Comparison of ENCODE assay signal across 7 cellular contexts in the genomic region with DNA sequence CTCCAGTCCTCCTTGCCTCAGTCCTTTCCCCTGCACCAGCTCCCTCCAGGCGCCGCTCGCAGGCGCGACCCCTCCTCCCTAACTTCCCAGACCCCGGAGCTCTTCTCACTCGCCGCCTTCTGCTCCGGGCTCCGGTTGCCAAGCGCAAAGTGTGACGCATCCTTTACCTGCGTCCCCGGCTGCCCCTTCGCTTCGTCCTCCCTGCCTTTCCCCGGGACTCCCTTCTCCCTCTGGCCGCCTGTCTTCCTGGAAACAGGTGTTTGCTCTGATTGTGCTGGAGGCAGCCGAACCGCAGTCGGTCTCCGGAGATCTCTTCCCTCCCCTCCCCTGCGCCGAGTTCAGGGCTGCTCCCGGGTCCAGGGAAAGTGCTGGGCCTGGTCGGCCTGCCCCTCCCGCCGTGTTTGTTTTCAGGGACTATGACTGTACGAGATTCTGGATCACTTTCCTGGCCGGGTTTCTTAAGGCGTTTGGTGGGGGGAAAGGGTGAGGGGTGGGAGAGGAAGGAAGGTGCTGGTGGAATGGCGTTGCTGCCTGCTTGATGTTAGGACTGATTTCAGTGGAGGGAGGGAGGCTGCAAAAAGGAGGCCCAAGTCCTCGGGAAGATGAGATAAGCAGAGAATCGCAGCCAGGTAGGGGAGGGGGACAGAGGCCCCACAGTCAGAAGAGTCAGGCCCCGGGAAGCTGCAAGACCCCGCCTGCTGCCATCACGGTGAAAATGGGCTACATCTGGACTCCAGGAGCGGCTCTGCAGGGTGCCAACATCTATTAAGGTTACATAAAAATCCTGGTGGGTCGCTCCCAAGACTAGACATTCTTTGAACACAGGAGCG.
A peak's percentile ranks its signal among the peaks of the same experiment; 100 is the strongest.
DNase-seq lines count a peak whose midpoint lies in the region; ATAC-seq and TF ChIP-seq lines count a peak whose summit lies in the region.

No MANE protein-coding gene starts in this region.

- no peaks in the 10 kb centered on the region for H3K36me3 ChIP-seq in endocrine pancreas (ENCODE audit: control insufficient read depth, insufficient read depth, low read length)

- no peak for TF ChIP-seq CTCF in nephron (IDR thresholded peaks at IDR 0.05; ENCODE audit: unreplicated experiment in 3 of 3)

- H3K4me3 Mint-ChIP-seq in nephron = peak overlapping the region; percentile 91 to 96 (median 91)

- H3K27ac Mint-ChIP-seq in nephron = peak overlapping the region in 2 of 3 experiments; percentile 40 to 73

- ATAC-seq in GM21367 (IDR thresholded peaks at IDR 0.05; ENCODE audit: unreplicated experiment) = peak; percentile 8

- no peaks in the 10 kb centered on the region for H3K36me3 Mint-ChIP-seq in nephron (ENCODE audit: low read depth)

- DNase-seq in NCI-H526 treated with DMSO at 0.1 percent for 48 hours (lab: John Stamatoyannopoulos, UW) (peak; percentile 10), NCI-H2029 treated with DMSO at 0.1 percent for 48 hours (lab: John Stamatoyannopoulos, UW) (no peak)
- DNase-seq in central memory CD4-positive, alpha-beta T cell = no peak
- no peak for DNase-seq in stimulated activated CD4-positive, alpha-beta T cell treated with anti-CD3 and anti-CD28 coated beads, Interleukin-4, amount 100 ng/mL, for 1 hour

- peak overlapping the region; percentile 98 for H3K9ac ChIP-seq in endocrine pancreas (ENCODE audit: control insufficient read depth, insufficient read depth, low read length)

- H3K27me3 ChIP-seq in endocrine pancreas (ENCODE audit: control insufficient read depth, insufficient read depth, low read length) = no peaks in the 10 kb centered on the region

- no peaks in the 10 kb centered on the region for H3K9me3 Mint-ChIP-seq in nephron

- H3K9me3 ChIP-seq in endocrine pancreas (ENCODE audit: control insufficient read depth, low read length) = no peaks in the 10 kb centered on the region

- peaks cover 62% of the 10 kb centered on the region for H3K27me3 Mint-ChIP-seq in nephron (ENCODE audit: low read depth)

- peak overlapping the region; percentile 67 for H3K4me3 ChIP-seq in endocrine pancreas (ENCODE audit: control insufficient read depth, insufficient read depth, low read length)

- H3K4me1 Mint-ChIP-seq in nephron = no peaks in the 10 kb centered on the region

- no peaks in the 10 kb centered on the region for H3K4me1 ChIP-seq in endocrine pancreas (ENCODE audit: control insufficient read depth, insufficient read depth, low read length)
